ENCODE assay signal across 1 cellular context in the genomic region with DNA sequence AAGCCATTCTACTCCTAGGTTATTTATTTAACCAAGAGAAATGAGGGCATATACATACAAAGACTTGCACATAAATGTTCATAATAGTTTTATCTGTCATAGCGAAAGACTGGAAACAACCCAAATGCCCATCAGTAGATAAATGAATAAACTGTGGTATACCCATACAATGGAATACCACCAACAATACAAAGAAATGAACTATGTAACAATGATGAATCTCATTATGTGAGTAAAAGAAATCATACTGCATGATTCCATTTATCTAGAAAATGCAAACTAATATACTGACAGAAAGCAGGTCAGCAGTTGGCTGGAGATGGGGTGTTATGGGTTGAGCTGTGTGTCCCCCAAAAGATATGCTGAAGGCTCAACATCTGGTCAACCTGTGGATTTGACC.
TF ChIP-seq lines count a peak whose summit lies in the region.

No MANE protein-coding gene starts in this region.

TF ChIP-seq in GM23338, 12 proteins besides CTCF, POLR2A, EP300 and RAD21 (continued from another document):
- TF ChIP-seq ZNF462 (CRISPR knock-in tag; IDR thresholded peaks at IDR 0.05), result no peak
- no peak for TF ChIP-seq JUNB (IDR thresholded peaks at IDR 0.05; ENCODE audit: unreplicated experiment)
- no peak for TF ChIP-seq ZNF331 (CRISPR knock-in tag; IDR thresholded peaks at IDR 0.05; ENCODE audit: low read depth)
- TF ChIP-seq ZNF114 (CRISPR knock-in tag; IDR thresholded peaks at IDR 0.05), result no peak
- TF ChIP-seq, protein P1, sequence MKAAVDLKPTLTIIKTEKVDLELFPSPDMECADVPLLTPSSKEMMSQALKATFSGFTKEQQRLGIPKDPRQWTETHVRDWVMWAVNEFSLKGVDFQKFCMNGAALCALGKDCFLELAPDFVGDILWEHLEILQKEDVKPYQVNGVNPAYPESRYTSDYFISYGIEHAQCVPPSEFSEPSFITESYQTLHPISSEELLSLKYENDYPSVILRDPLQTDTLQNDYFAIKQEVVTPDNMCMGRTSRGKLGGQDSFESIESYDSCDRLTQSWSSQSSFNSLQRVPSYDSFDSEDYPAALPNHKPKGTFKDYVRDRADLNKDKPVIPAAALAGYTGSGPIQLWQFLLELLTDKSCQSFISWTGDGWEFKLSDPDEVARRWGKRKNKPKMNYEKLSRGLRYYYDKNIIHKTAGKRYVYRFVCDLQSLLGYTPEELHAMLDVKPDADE (IDR thresholded peaks at IDR 0.05), result no peak
- TF ChIP-seq POLR2AphosphoS5 (IDR thresholded peaks at IDR 0.05; ENCODE audit: low read depth), result no peak
- no peak for TF ChIP-seq EZH2 (IDR thresholded peaks at IDR 0.05; ENCODE audit: low read depth, unreplicated experiment)
- TF ChIP-seq, protein P2, sequence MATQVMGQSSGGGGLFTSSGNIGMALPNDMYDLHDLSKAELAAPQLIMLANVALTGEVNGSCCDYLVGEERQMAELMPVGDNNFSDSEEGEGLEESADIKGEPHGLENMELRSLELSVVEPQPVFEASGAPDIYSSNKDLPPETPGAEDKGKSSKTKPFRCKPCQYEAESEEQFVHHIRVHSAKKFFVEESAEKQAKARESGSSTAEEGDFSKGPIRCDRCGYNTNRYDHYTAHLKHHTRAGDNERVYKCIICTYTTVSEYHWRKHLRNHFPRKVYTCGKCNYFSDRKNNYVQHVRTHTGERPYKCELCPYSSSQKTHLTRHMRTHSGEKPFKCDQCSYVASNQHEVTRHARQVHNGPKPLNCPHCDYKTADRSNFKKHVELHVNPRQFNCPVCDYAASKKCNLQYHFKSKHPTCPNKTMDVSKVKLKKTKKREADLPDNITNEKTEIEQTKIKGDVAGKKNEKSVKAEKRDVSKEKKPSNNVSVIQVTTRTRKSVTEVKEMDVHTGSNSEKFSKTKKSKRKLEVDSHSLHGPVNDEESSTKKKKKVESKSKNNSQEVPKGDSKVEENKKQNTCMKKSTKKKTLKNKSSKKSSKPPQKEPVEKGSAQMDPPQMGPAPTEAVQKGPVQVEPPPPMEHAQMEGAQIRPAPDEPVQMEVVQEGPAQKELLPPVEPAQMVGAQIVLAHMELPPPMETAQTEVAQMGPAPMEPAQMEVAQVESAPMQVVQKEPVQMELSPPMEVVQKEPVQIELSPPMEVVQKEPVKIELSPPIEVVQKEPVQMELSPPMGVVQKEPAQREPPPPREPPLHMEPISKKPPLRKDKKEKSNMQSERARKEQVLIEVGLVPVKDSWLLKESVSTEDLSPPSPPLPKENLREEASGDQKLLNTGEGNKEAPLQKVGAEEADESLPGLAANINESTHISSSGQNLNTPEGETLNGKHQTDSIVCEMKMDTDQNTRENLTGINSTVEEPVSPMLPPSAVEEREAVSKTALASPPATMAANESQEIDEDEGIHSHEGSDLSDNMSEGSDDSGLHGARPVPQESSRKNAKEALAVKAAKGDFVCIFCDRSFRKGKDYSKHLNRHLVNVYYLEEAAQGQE (IDR thresholded peaks at IDR 0.05; ENCODE audit: unreplicated experiment), result no peak
- TF ChIP-seq STAT1 (IDR thresholded peaks at IDR 0.05; ENCODE audit: unreplicated experiment), result no peak
- TF ChIP-seq CREB1 (CRISPR knock-in tag; IDR thresholded peaks at IDR 0.05; ENCODE audit: low read depth), result no peak
TF ChIP-seq in GM23338: peak in this region for 0.
